Comparison of ENCODE assay signal across 9 cellular contexts in the genomic region with DNA sequence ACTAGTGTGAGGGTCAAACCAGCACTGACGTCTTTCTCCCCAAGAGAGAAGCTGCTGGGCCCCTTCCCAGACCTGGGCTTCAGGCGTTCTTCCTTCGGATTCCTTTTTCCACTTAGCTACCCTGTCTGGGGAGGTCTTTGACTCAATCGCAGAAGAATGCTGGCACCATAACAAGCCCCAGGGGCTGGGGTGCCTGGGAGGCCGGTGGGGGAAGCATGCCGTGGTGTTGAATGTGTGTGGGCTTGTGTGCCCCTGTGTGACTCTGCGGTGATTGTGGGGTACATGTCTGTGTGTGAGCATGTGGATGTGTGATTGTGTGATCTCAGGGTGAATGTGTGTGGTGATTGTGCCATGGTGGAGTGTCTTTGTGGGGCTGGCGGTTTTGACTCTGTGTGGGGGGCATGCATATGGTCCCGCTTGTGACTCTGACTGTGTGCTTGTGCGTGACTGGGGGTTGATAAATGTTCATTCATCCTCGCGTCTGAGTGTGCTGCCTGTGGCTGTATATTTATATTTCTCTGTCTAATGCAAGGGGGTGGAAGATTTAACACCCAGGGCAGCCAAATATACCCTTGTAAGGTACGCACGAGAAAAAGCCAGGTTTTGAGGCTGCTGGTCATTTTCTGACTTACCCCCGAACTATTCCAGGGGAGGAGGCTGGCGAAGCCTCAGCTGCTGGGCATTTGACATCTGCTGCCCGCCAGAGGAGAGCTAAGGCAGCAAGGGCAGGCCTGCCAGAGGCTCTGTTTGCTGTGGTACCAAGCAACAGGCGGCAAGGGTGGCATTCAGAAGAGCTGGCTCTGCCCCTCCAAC. TPM values are rescaled to one million over a fixed set of nuclear protein-coding genes. Genes with fewer than 3 reads are reported as not detected.
A peak's percentile ranks its signal among the peaks of the same experiment; 100 is the strongest.
DNase-seq lines count a peak whose midpoint lies in the region; ATAC-seq, FAIRE-seq and TF ChIP-seq lines count a peak whose summit lies in the region.
"Had no signal": no experiment of that assay in that cellular context is flagged by ENCODE, and none has a peak within 500 bp of the region (broad histone marks: within the 10 kb centered on the region; RNA-seq: fewer than 3 reads in every experiment).

No MANE protein-coding gene starts in this region.

- H3K27ac Mint-ChIP-seq in activated CD4-positive, alpha-beta T cell treated with anti-CD3 and anti-CD28 coated beads, Interleukin-2, amount 10 ng/mL, durations not matched to agents 7 days and 5 days, result no peak overlapping the region

- H3K4me1 Mint-ChIP-seq in activated CD4-positive, alpha-beta T cell treated with anti-CD3 and anti-CD28 coated beads, Interleukin-2, amount 10 ng/mL, durations not matched to agents 7 days and 5 days, result peaks cover 12% of the 10 kb centered on the region

- peak overlapping the region; percentile 61 for H3K4me3 ChIP-seq in bronchial epithelial cell (ENCODE audit: low read depth, low read length)
- H3K4me3 ChIP-seq in thyroid gland (replicated peaks in 1 of 3), result no peak overlapping the region

- H3K27ac ChIP-seq in thyroid gland, result peak overlapping the region in 2 of 3 donors; percentile 31 to 64

- CTCF ChIA-PET in activated CD4-positive, alpha-beta T cell treated with anti-CD3 and anti-CD28 coated beads, Interleukin-2, amount 10 ng/mL, durations not matched to agents 7 days and 5 days (lab: Charles Lee), result interaction anchor here (0.6 to 1.7 kb wide), 3 partner anchors 9 to 121 kb away, joined by 3 to 8 read pairs (median 3); no protein-coding TSS in a partner anchor

- no peak for TF ChIP-seq POLR2A in thyroid gland (IDR thresholded peaks at IDR 0.05)

- no peaks in the 10 kb centered on the region for H3K36me3 ChIP-seq in bronchial epithelial cell (ENCODE audit: control insufficient read depth, insufficient read depth, low read length)
- H3K36me3 ChIP-seq in thyroid gland, result no peaks in the 10 kb centered on the region

- peaks cover 3% of the 10 kb centered on the region for H3K36me3 Mint-ChIP-seq in activated CD4-positive, alpha-beta T cell treated with anti-CD3 and anti-CD28 coated beads, Interleukin-2, amount 10 ng/mL, durations not matched to agents 7 days and 5 days (ENCODE audit: low read depth)

- DNase-seq in activated CD4-positive, alpha-beta T cell treated with anti-CD3 and anti-CD28 coated beads, Interleukin-2, amount 10 ng/mL, durations not matched to agents 7 days and 5 days, result no peak
- DNase-seq in activated CD4-positive, alpha-beta T cell treated with anti-CD3 and anti-CD28 coated beads for 1 hour, result no peak
- DNase-seq in bronchial epithelial cell (ENCODE audit: low read depth) (peak; percentile 69), left kidney (ENCODE audit: low read depth, low spot score) (peak; percentile 64), thyroid gland (peak in 1 of 2 donors; percentile 33), NK-92 (lab: John Stamatoyannopoulos, UW; ENCODE audit: unreplicated experiment) (no peak), inferior parietal cortex (ENCODE audit: extremely low spot score) (no peak)
- DNase-seq: DND-41 had no signal

- intact Hi-C loops in thyroid gland (cut with DNase I), result no loop called here

- H3K27me3 ChIP-seq in bronchial epithelial cell (ENCODE audit: control insufficient read depth, insufficient read depth, low read length) (no peaks in the 10 kb centered on the region), thyroid gland (no peaks in the 10 kb centered on the region)

- WGBS in thyroid gland, 2 donors, result 62 to 66% methylated on average over 17 to 18 of the region's 18 CpGs

- FAIRE-seq in bronchial epithelial cell (lab: Jason Lieb, UNC), result no peak

- no peaks in the 10 kb centered on the region for H3K9me3 ChIP-seq in thyroid gland

- peak overlapping the region; percentile 0 for H3K4me3 Mint-ChIP-seq in activated CD4-positive, alpha-beta T cell treated with anti-CD3 and anti-CD28 coated beads, Interleukin-2, amount 10 ng/mL, durations not matched to agents 7 days and 5 days

- TF ChIP-seq CTCF in bronchial epithelial cell (IDR thresholded peaks at IDR 0.05; ENCODE audit: insufficient read depth, low read length, severe bottlenecking) (no peak), thyroid gland (IDR thresholded peaks at IDR 0.05) (no peak)

- POLR2A ChIA-PET in activated CD4-positive, alpha-beta T cell treated with anti-CD3 and anti-CD28 coated beads, Interleukin-2, amount 10 ng/mL, durations not matched to agents 7 days and 5 days (lab: Charles Lee), result no interaction called here

- H3K4me1 ChIP-seq in thyroid gland, result peaks cover 14 to 16% of the 10 kb centered on the region in 2 donors

- peaks cover 30% of the 10 kb centered on the region for H3K27me3 Mint-ChIP-seq in activated CD4-positive, alpha-beta T cell treated with anti-CD3 and anti-CD28 coated beads, Interleukin-2, amount 10 ng/mL, durations not matched to agents 7 days and 5 days

- no peaks in the 10 kb centered on the region for H3K9me3 Mint-ChIP-seq in activated CD4-positive, alpha-beta T cell treated with anti-CD3 and anti-CD28 coated beads, Interleukin-2, amount 10 ng/mL, durations not matched to agents 7 days and 5 days

- no peak for ATAC-seq in HG02571 (IDR thresholded peaks at IDR 0.05; ENCODE audit: unreplicated experiment)

RNA-seq across cellular contexts. Expression of gene SYNC, which starts 1.1 kb away (rescaled TPM):
- total RNA-seq in activated CD4-positive, alpha-beta T cell treated with anti-CD3 and anti-CD28 coated beads, Interleukin-2, amount 10 ng/mL, durations not matched to agents 7 days and 5 days, result not detected
- 3.4 and 7.6 TPM in 2 replicates for total RNA-seq in bronchial epithelial cell
- 10 to 100 TPM in 1 of 4 donors, 1 to 10 TPM in 3; 7.3 to 13.7 (median 7.7) TPM for total RNA-seq in thyroid gland

RNA-seq across cellular contexts. Expression of gene RBBP4, which starts 52.7 kb away (rescaled TPM):
- total RNA-seq in activated CD4-positive, alpha-beta T cell treated with anti-CD3 and anti-CD28 coated beads, Interleukin-2, amount 10 ng/mL, durations not matched to agents 7 days and 5 days, result 100 to 1,000 TPM; 311 TPM
- total RNA-seq in bronchial epithelial cell (71.3 and 93.7 TPM in 2 replicates), thyroid gland (100 to 1,000 TPM; 100 to 172 (median 138) TPM)

RNA-seq across cellular contexts. Expression of gene ZBTB8OS, which starts 53.3 kb away (rescaled TPM):
- 10 to 100 TPM; 51.0 to 57.6 TPM for total RNA-seq in activated CD4-positive, alpha-beta T cell treated with anti-CD3 and anti-CD28 coated beads, Interleukin-2, amount 10 ng/mL, durations not matched to agents 7 days and 5 days
- 36.6 and 74.9 TPM in 2 replicates for total RNA-seq in bronchial epithelial cell
- total RNA-seq in thyroid gland, result 10 to 100 TPM; 28.3 to 43.4 (median 34.9) TPM

Comparison
In these comparisons a context has a peak if more than half of its experiments do, and no peak if none do; other contexts are left out.
1. DNase-seq: peak in bronchial epithelial cell (single experiment) and left kidney (single experiment); none in activated CD4-positive, alpha-beta T cell treated with anti-CD3 and anti-CD28 coated beads, Interleukin-2, amount 10 ng/mL, durations not matched to agents 7 days and 5 days (single experiment), activated CD4-positive, alpha-beta T cell treated with anti-CD3 and anti-CD28 coated beads for 1 hour (single experiment), NK-92 (single experiment) and inferior parietal cortex (single experiment).